Comparison of ENCODE assay signal across 24 cellular contexts in genomic region chr6:157767071-157767750, GRCh38. TPM values are rescaled to one million over a fixed set of nuclear protein-coding genes. Genes with fewer than 3 reads are reported as not detected.
DNase-seq lines count a peak whose midpoint lies in the region; ATAC-seq, FAIRE-seq and TF ChIP-seq lines count a peak whose summit lies in the region.
"Had no signal": no experiment of that assay in that cellular context is flagged by ENCODE, and none has a peak within 500 bp of the region (broad histone marks: within the 10 kb centered on the region; RNA-seq: fewer than 3 reads in every experiment).

No MANE protein-coding gene starts in this region.

- H3K36me3 ChIP-seq in HepG2 (replicated peaks in 1 of 2; ENCODE audit: control insufficient read depth in 1 of 2, insufficient read depth in 2 of 2, low read length in 2 of 2) (no peaks in the 10 kb centered on the region), right lobe of liver (no peaks in the 10 kb centered on the region)
- H3K36me3 ChIP-seq in naive thymus-derived CD4-positive, alpha-beta T cell (ENCODE audit: control insufficient read depth in 2 of 3, insufficient read depth in 3 of 3, low read length in 3 of 3) = no peaks in the 10 kb centered on the region
- H3K36me3 ChIP-seq: breast epithelium had no signal

- H3K9me3 ChIP-seq in HepG2 (ENCODE audit: low read length) (no peaks in the 10 kb centered on the region), right lobe of liver (no peaks in the 10 kb centered on the region)
- H3K9me3 ChIP-seq in naive thymus-derived CD4-positive, alpha-beta T cell (ENCODE audit: control insufficient read depth in 2 of 3, low read length in 3 of 3) = no peaks in the 10 kb centered on the region
- H3K9me3 ChIP-seq: breast epithelium had no signal

- peaks cover 45% of the 10 kb centered on the region for H3K4me1 Mint-ChIP-seq in activated T-helper 17 cell treated with anti-CD3 and anti-CD28 coated beads, Interleukin-2, amount 50 U/mL, for 72 hours
- H3K4me1 Mint-ChIP-seq in naive thymus-derived CD4-positive, alpha-beta T cell = peaks cover 35 to 74% (median 58%) of the 10 kb centered on the region in 7 donors
- H3K4me1 Mint-ChIP-seq in Calu3 (ENCODE audit: low read depth, unreplicated experiment) = peaks cover 36% of the 10 kb centered on the region

- H3K27me3 Mint-ChIP-seq in activated T-helper 17 cell treated with anti-CD3 and anti-CD28 coated beads, Interleukin-2, amount 50 U/mL, for 72 hours = no peaks in the 10 kb centered on the region
- H3K27me3 Mint-ChIP-seq in naive thymus-derived CD4-positive, alpha-beta T cell = peaks cover 0 to 33% (median 0%) of the 10 kb centered on the region in 5 donors
- no peaks in the 10 kb centered on the region for H3K27me3 Mint-ChIP-seq in Calu3 (ENCODE audit: unreplicated experiment)
- H3K27me3 Mint-ChIP-seq: type B pancreatic cell had no signal

- H3K27ac ChIP-seq in HepG2 (ENCODE audit: extremely low read length, insufficient read depth, low read length) (no peak overlapping the region), right lobe of liver (peak overlapping the region in 1 of 3 donors; percentile 20)
- no peak overlapping the region for H3K27ac ChIP-seq in naive thymus-derived CD4-positive, alpha-beta T cell (ENCODE audit: low read depth, low read length)

- no peak for FAIRE-seq in HepG2 (lab: Jason Lieb, UNC)
- FAIRE-seq: islet of Langerhans had no signal

- H2AFZ ChIP-seq in HepG2 (ENCODE audit: low read length) = no peak overlapping the region

- no peak overlapping the region for H3K9ac ChIP-seq in HepG2 (ENCODE audit: insufficient read depth, low read depth, low read length)

- DNase-seq in HepG2 (ENCODE audit: low spot score) (no peak), right lobe of liver (no peak), 8988T (no peak), Calu3 (no peak), posterior cingulate gyrus (no peak)
- no peak for DNase-seq in naive thymus-derived CD4-positive, alpha-beta T cell
- DNase-seq in activated CD8-positive, alpha-beta memory T cell treated with anti-CD3 and anti-CD28 coated beads, Interleukin-2, amount 50 U/mL, for 4 hours = no peak
- DNase-seq: activated CD4-positive, alpha-beta T cell treated with anti-CD3 and anti-CD28 coated beads for 48 hours; activated CD8-positive, alpha-beta memory T cell treated with anti-CD3 and anti-CD28 coated beads, Interleukin-2, amount 50 U/mL, for 48 hours; activated effector memory CD4-positive, alpha-beta T cell treated with anti-CD3 and anti-CD28 coated beads, Interleukin-2, amount 50 U/mL, for 16 hours; amniotic stem cell; endodermal cell; Kasumi-1; NCI-H2029 treated with DMSO at 0.1 percent for 48 hours; nucleus accumbens; retina; stimulated activated CD4-positive, alpha-beta T cell treated with anti-CD3 and anti-CD28 coated beads, Interleukin-12 subunit alpha, Interleukin-12 subunit beta, amount 100 ng/mL, for 4 hours; stimulated activated CD4-positive, alpha-beta T cell treated with anti-CD3 and anti-CD28 coated beads, Interleukin-4, amount 100 ng/mL, for 4 hours; T-cell had no signal

- no peaks in the 10 kb centered on the region for H3K9me3 Mint-ChIP-seq in activated T-helper 17 cell treated with anti-CD3 and anti-CD28 coated beads, Interleukin-2, amount 50 U/mL, for 72 hours
- peaks cover 0 to 4% (median 0%) of the 10 kb centered on the region in 11 donors for H3K9me3 Mint-ChIP-seq in naive thymus-derived CD4-positive, alpha-beta T cell
- no peaks in the 10 kb centered on the region for H3K9me3 Mint-ChIP-seq in Calu3 (ENCODE audit: low read depth, unreplicated experiment)
- H3K9me3 Mint-ChIP-seq: T-cell, type B pancreatic cell had no signal

- no peaks in the 10 kb centered on the region for H4K20me1 ChIP-seq in HepG2 (ENCODE audit: insufficient read depth, low read length)

- H3K79me2 ChIP-seq in HepG2 (ENCODE audit: insufficient read depth, low read length) = no peaks in the 10 kb centered on the region

- H3K27me3 ChIP-seq in HepG2 (ENCODE audit: control insufficient read depth in 1 of 2, insufficient read depth in 2 of 2, low read length in 2 of 2) (peaks cover 0 to 11% of the 10 kb centered on the region in 2 experiments; a peak in 3 of 5 replicates), right lobe of liver (no peaks in the 10 kb centered on the region)
- H3K27me3 ChIP-seq in naive thymus-derived CD4-positive, alpha-beta T cell (ENCODE audit: control insufficient read depth in 2 of 2, insufficient read depth in 2 of 2, low read length in 2 of 2) = no peaks in the 10 kb centered on the region
- H3K27me3 ChIP-seq: breast epithelium had no signal

- intact Hi-C loops in HepG2 (cut with micrococcal nuclease; ENCODE audit: unreplicated experiment) (no loop called here), right lobe of liver (cut with DNase I) (no loop called here), Calu3 (cut with micrococcal nuclease; ENCODE audit: unreplicated experiment) (no loop called here), posterior cingulate gyrus (cut with DNase I) (no loop called here)
- intact Hi-C loops in naive thymus-derived CD4-positive, alpha-beta T cell (cut with micrococcal nuclease) = loop anchor here (10.0 kb wide), 3 partner anchors 712 to 1088 kb away; no protein-coding TSS in a partner anchor

- in situ Hi-C loops in HepG2 (cut with HindIII; ENCODE audit: extremely low pct_ligation_motif_present, low pct_unique_long_range_greater_than_20kb) = no loop called here

- ATAC-seq in HepG2 (no peak), right lobe of liver (no peak)
- ATAC-seq in activated T-helper 17 cell treated with anti-CD3 and anti-CD28 coated beads, Interleukin-2, amount 50 U/mL, for 72 hours (replicated peaks) = no peak
- no peak for ATAC-seq in naive thymus-derived CD4-positive, alpha-beta T cell
- ATAC-seq: T-cell had no signal

- TF ChIP-seq EP300 in HepG2 (IDR thresholded peaks at IDR 0.05; ENCODE audit: low read depth in 2 of 2, low read length in 2 of 2) = no peak
- TF ChIP-seq EP300 in HepG2 (CRISPR knock-in tag; IDR thresholded peaks at IDR 0.05; ENCODE audit: borderline replicate concordance) = no peak

- H3K4me3 ChIP-seq in HepG2 (replicated peaks in 1 of 3; ENCODE audit: insufficient read depth in 1 of 3, low read depth in 2 of 3, low read length in 3 of 3) (no peak overlapping the region), right lobe of liver (no peak overlapping the region)
- H3K4me3 ChIP-seq in naive thymus-derived CD4-positive, alpha-beta T cell (ENCODE audit: low read length) = no peak overlapping the region
- H3K4me3 ChIP-seq: breast epithelium, coronary artery had no signal

- no peak for TF ChIP-seq CTCF in HepG2 (CRISPR knock-in tag; IDR thresholded peaks at IDR 0.05)
- no peak for TF ChIP-seq CTCF in right lobe of liver (IDR thresholded peaks at IDR 0.05)
- no peak for TF ChIP-seq CTCF in Calu3 (IDR thresholded peaks at IDR 0.05; ENCODE audit: unreplicated experiment)

- no TSS peak for BruUV-seq in HepG2 (replicated peaks; lab: Mats Ljungman, UMichigan)
- no TSS peak for BruUV-seq in Calu3 (replicated peaks; lab: Mats Ljungman, UMichigan)

- H3K4me1 ChIP-seq in HepG2 (ENCODE audit: insufficient read depth, low read length) = peaks cover 37% of the 10 kb centered on the region
- H3K4me1 ChIP-seq in right lobe of liver = peaks cover 0 to 6% (median 4%) of the 10 kb centered on the region in 4 donors
- H3K4me1 ChIP-seq in naive thymus-derived CD4-positive, alpha-beta T cell (ENCODE audit: control insufficient read depth in 2 of 2, insufficient read depth in 2 of 2, low read length in 2 of 2) = peaks cover 15 to 51% of the 10 kb centered on the region in 2 donors

- no peak overlapping the region for H3K4me2 ChIP-seq in HepG2 (ENCODE audit: low read depth, low read length)

- WGBS in HepG2 (ENCODE audit: low lambda C conversion rate) = 53% methylated on average over 10 of the region's 10 CpGs
- 83% methylated on average over 10 of the region's 10 CpGs for WGBS in right lobe of liver (ENCODE audit: insufficient coverage, low coverage, low lambda C conversion rate, missing lambda C conversion rate)

- no peak overlapping the region for H3K4me3 Mint-ChIP-seq in activated T-helper 17 cell treated with anti-CD3 and anti-CD28 coated beads, Interleukin-2, amount 50 U/mL, for 72 hours
- H3K4me3 Mint-ChIP-seq in naive thymus-derived CD4-positive, alpha-beta T cell = peak overlapping the region in 2 of 10 donors; percentile 51 to 83
- no peak overlapping the region for H3K4me3 Mint-ChIP-seq in Calu3 (ENCODE audit: low read depth, unreplicated experiment)
- H3K4me3 Mint-ChIP-seq: endodermal cell, type B pancreatic cell had no signal

- TF ChIP-seq RAD21 in HepG2 (CRISPR knock-in tag; IDR thresholded peaks at IDR 0.05) = no peak

- peak overlapping the region; percentile 99 for H3K27ac Mint-ChIP-seq in activated T-helper 17 cell treated with anti-CD3 and anti-CD28 coated beads, Interleukin-2, amount 50 U/mL, for 72 hours
- peak overlapping the region in 7 of 9 donors; percentile 76 to 96 (median 92) for H3K27ac Mint-ChIP-seq in naive thymus-derived CD4-positive, alpha-beta T cell
- H3K27ac Mint-ChIP-seq in Calu3 (ENCODE audit: unreplicated experiment) = no peak overlapping the region
- H3K27ac Mint-ChIP-seq: type B pancreatic cell had no signal

- POLR2A ChIA-PET in HepG2 (lab: Yijun Ruan, JAX) = no interaction called here
- POLR2A ChIA-PET in naive thymus-derived CD4-positive, alpha-beta T cell (lab: Charles Lee) = no interaction called here

- CTCF ChIA-PET in HepG2 (lab: Yijun Ruan, JAX; ENCODE audit: low intra/inter-chr PET ratio, low total read pairs) (no interaction called here), Calu3 (lab: Charles Lee) (no interaction called here)
- CTCF ChIA-PET in naive thymus-derived CD4-positive, alpha-beta T cell (lab: Charles Lee) = interaction anchor here (1.8 kb wide), 1 partner anchor 10 kb away, joined by 4 read pairs; no protein-coding TSS in a partner anchor

- peaks cover 14% of the 10 kb centered on the region for H3K36me3 Mint-ChIP-seq in activated T-helper 17 cell treated with anti-CD3 and anti-CD28 coated beads, Interleukin-2, amount 50 U/mL, for 72 hours (ENCODE audit: low read depth)
- H3K36me3 Mint-ChIP-seq in naive thymus-derived CD4-positive, alpha-beta T cell = peaks cover 0 to 6% (median 0%) of the 10 kb centered on the region in 5 donors
- H3K36me3 Mint-ChIP-seq in Calu3 (ENCODE audit: insufficient read depth, unreplicated experiment) = peaks cover 27% of the 10 kb centered on the region
- H3K36me3 Mint-ChIP-seq: T-cell, type B pancreatic cell had no signal

- TF ChIP-seq POLR2A in HepG2 (IDR thresholded peaks at IDR 0.05; ENCODE audit: insufficient read depth in 1 of 2, low read depth in 2 of 2, low read length in 2 of 2) (no peak), right lobe of liver (IDR thresholded peaks at IDR 0.05) (no peak)

RNA-seq across cellular contexts. Expression of gene SNX9, which starts 55.8 kb away (rescaled TPM):
- total RNA-seq in HepG2 (2016; rRNA removed; fragmentation: Illumina TruSeq; extraction: Trizol) (21.9 and 27.7 TPM in 2 replicates), right lobe of liver (10 to 100 TPM; 24.6 to 38.0 (median 29.3) TPM), Calu3 (2022) (16.6 and 17.7 TPM in 2 replicates)
- 3.3 and 3.5 TPM in 2 replicates for total RNA-seq in HepG2 (2016; cell fraction: cytosol; rRNA removed; fragmentation: Illumina TruSeq; extraction: Trizol; ENCODE audit: low read depth)
- total RNA-seq in HepG2 (2016; cell fraction: insoluble cytoplasmic fraction; rRNA removed; fragmentation: Illumina TruSeq; extraction: Trizol) = 20.6 and 26.2 TPM in 2 replicates
- total RNA-seq in HepG2 (2016; cell fraction: membrane; rRNA removed; fragmentation: Illumina TruSeq; extraction: Trizol) = 11.1 and 12.4 TPM in 2 replicates
- 15.6 and 15.7 TPM in 2 replicates for total RNA-seq in HepG2 (2016; cell fraction: nucleus; rRNA removed; fragmentation: Illumina TruSeq; extraction: Trizol)
- polyA plus RNA-seq in HepG2 (2011; rRNA removed) = 35.2 and 36.0 TPM in 2 replicates
- polyA plus RNA-seq in HepG2 (2011; cell fraction: cytosol; rRNA removed) = 25.8 and 32.1 TPM in 2 replicates
- polyA plus RNA-seq in HepG2 (2011; cell fraction: nucleus; rRNA removed) = 24.9 and 25.2 TPM in 2 replicates
- polyA plus RNA-seq in HepG2 (2012) = 29.4 and 32.2 TPM in 2 replicates
- 2.4 and 2.5 TPM in 2 replicates for polyA plus RNA-seq in HepG2 (2016; cell fraction: cytosol; fragmentation: Illumina TruSeq; extraction: Trizol; ENCODE audit: low read depth)
- 27.0 and 29.7 TPM in 2 replicates for polyA plus RNA-seq in HepG2 (2016; cell fraction: insoluble cytoplasmic fraction; fragmentation: Illumina TruSeq; extraction: Trizol; ENCODE audit: low read depth)
- 6.8 and 7.3 TPM in 2 replicates for polyA plus RNA-seq in HepG2 (2016; cell fraction: membrane; fragmentation: Illumina TruSeq; extraction: Trizol; ENCODE audit: low read depth)
- polyA plus RNA-seq in HepG2 (2016; cell fraction: nucleus; fragmentation: Illumina TruSeq; extraction: Trizol; ENCODE audit: insufficient read depth, low read depth) = 20.8 and 21.2 TPM in 2 replicates
- polyA minus RNA-seq in HepG2 (2011; rRNA and poly(A)+ RNA removed; ENCODE audit: low replicate concordance) = 17.0 and 19.8 TPM in 2 replicates
- 22.7 and 25.5 TPM in 2 replicates for polyA minus RNA-seq in HepG2 (2011; cell fraction: cytosol; rRNA and poly(A)+ RNA removed)
- 26.1 and 28.5 TPM in 2 replicates for polyA minus RNA-seq in HepG2 (2011; cell fraction: nucleus; rRNA and poly(A)+ RNA removed)
- 10 to 100 TPM; 20.5 to 71.9 TPM for total RNA-seq in activated T-helper 17 cell treated with anti-CD3 and anti-CD28 coated beads, Interleukin-2, amount 50 U/mL, for 72 hours
- 10 to 100 TPM; 13.4 to 39.2 (median 36.4) TPM for total RNA-seq in naive thymus-derived CD4-positive, alpha-beta T cell
- polyA plus RNA-seq in naive thymus-derived CD4-positive, alpha-beta T cell = 10 to 100 TPM; 23.8 to 51.5 TPM

Comparison
In these comparisons a context has a peak if more than half of its experiments do, and no peak if none do; other contexts are left out.
1. intact Hi-C loops: an anchor here in naive thymus-derived CD4-positive, alpha-beta T cell (10.0 kb wide); none called in HepG2, right lobe of liver, Calu3 and posterior cingulate gyrus.